ENCODE assay signal across 24 cellular contexts in the genomic region with DNA sequence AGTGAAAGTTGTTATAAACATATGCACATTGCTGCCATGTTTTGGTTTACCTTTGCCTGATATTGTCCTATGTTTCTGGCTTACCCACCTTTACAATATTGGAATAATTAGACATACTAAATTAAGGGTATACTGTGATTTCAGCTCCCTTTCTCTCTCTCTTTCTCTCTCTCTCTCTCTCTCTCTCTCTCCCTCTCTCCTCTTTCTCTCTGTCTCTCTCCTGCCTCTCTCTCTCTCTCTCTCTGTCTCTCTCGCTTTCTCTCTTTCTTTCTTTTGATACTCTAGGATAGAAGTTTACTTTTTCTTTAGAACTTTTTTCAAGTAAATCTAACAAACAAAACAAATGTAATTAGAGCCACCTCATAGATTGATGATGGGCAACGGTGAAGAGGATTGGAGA.
"Had no signal": no experiment of that assay in that cellular context is flagged by ENCODE, and none has a peak within 500 bp of the region (broad histone marks: within the 10 kb centered on the region; RNA-seq: fewer than 3 reads in every experiment).

No MANE protein-coding gene starts in this region.

- H3K9me3 ChIP-seq: esophagus muscularis mucosa, esophagus squamous epithelium, gastrocnemius medialis, gastroesophageal sphincter, heart left ventricle, heart right ventricle had no signal

- H3K4me3 ChIP-seq: coronary artery, dorsolateral prefrontal cortex, esophagus muscularis mucosa, esophagus squamous epithelium, gastrocnemius medialis, gastroesophageal sphincter, heart left ventricle, heart right ventricle had no signal

- ATAC-seq: effector memory CD8-positive, alpha-beta T cell; esophagus mucosa; foreskin keratinocyte; gastrocnemius medialis; gastroesophageal sphincter; heart left ventricle; heart right ventricle had no signal

- H3K4me3 Mint-ChIP-seq: dendritic cell treated with granulocyte-macrophage colony-stimulating factor and Interleukin-4, amounts not matched to agents 40 ng/mL and 50 ng/mL, for 4 days; effector memory CD8-positive, alpha-beta T cell; endodermal cell had no signal

- H3K27ac Mint-ChIP-seq: dendritic cell treated with granulocyte-macrophage colony-stimulating factor and Interleukin-4, amounts not matched to agents 40 ng/mL and 50 ng/mL, for 4 days; effector memory CD8-positive, alpha-beta T cell; endodermal cell had no signal

- H3K4me1 Mint-ChIP-seq: endodermal cell had no signal

- DNase-seq: cortex of kidney; dermis blood vessel endothelial cell; dorsolateral prefrontal cortex; effector CD4-positive, alpha-beta T cell; effector CD8-positive, alpha-beta T cell; effector memory CD4-positive, alpha-beta T cell; effector memory CD8-positive, alpha-beta T cell; endodermal cell; erythroblast; esophagus squamous epithelium; foreskin fibroblast; foreskin keratinocyte; foreskin melanocyte; gastrocnemius medialis; glutamatergic neuron; head of caudate nucleus; heart left ventricle; heart right ventricle had no signal

- H3K27me3 Mint-ChIP-seq: dendritic cell treated with granulocyte-macrophage colony-stimulating factor and Interleukin-4, amounts not matched to agents 40 ng/mL and 50 ng/mL, for 4 days had no signal

- H3K36me3 ChIP-seq: esophagus muscularis mucosa, esophagus squamous epithelium, gastrocnemius medialis, gastroesophageal sphincter, heart left ventricle, heart right ventricle had no signal

- H3K27ac ChIP-seq: coronary artery, dorsolateral prefrontal cortex, epithelial cell of prostate, esophagus muscularis mucosa, esophagus squamous epithelium, foreskin keratinocyte, gastrocnemius medialis, gastroesophageal sphincter, heart left ventricle, heart right ventricle had no signal

- H3K9me3 Mint-ChIP-seq: dendritic cell treated with granulocyte-macrophage colony-stimulating factor and Interleukin-4, amounts not matched to agents 40 ng/mL and 50 ng/mL, for 4 days; effector memory CD8-positive, alpha-beta T cell; endodermal cell had no signal

- H3K27me3 ChIP-seq: dorsolateral prefrontal cortex, esophagus muscularis mucosa, esophagus squamous epithelium, foreskin keratinocyte, gastrocnemius medialis, heart left ventricle, heart right ventricle had no signal

- H3K4me1 ChIP-seq: esophagus muscularis mucosa, esophagus squamous epithelium, foreskin keratinocyte, gastrocnemius medialis, gastroesophageal sphincter, heart left ventricle, heart right ventricle had no signal
